ENCODE assay signal across 9 cellular contexts in the genomic region with DNA sequence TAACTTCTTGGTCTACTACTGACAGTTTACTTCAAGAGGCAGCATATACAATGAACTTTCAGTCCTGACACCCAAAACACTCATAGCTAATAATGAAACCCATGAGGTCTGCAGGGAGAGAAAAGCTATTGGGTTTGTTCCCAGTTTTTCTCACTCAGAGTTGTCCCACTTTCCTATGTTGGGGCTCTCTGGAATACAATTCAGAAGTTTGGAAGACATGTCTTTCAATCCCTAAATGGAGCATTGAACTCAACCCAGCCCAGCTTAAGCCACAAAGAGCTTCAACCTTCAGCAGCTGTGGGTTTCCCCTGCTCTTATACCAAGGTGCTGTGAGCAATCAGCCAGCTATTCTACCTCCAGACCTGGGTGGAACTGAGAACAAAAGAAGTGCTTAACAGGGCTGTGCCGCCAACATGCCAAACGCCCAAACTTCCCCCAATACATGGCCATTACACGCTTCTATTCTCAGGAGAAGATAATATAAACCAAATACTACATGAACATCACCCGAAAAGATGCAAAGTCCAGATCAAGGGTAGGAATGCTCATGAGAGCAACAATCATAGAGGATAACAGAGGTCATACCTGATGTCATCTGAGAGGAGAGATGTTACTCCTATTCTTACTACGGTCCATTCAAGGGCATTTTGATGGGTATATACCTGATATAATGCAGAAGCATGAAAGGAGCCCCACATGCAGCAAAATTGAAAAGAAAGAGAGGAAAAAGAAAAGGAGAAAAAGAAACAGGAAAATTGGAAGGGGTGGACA.
DNase-seq lines count a peak whose midpoint lies in the region; ATAC-seq lines count a peak whose summit lies in the region.
"Had no signal": no experiment of that assay in that cellular context is flagged by ENCODE, and none has a peak within 500 bp of the region (broad histone marks: within the 10 kb centered on the region; RNA-seq: fewer than 3 reads in every experiment).

No MANE protein-coding gene starts in this region.

- no CpG with 5 or more reads among the region's 5 CpGs for WGBS in trophoblast cell (ENCODE audit: extremely low coverage, insufficient coverage, insufficient read length)

- H3K4me1 ChIP-seq in trophoblast cell (ENCODE audit: control insufficient read depth in 1 of 2, insufficient read depth in 2 of 2, low read length in 2 of 2), result peaks cover 0 to 4% of the 10 kb centered on the region in 2 experiments
- H3K4me1 ChIP-seq: prostate gland had no signal

- no peak overlapping the region for H4K8ac ChIP-seq in trophoblast cell (ENCODE audit: low read depth, low read length)

- H2AFZ ChIP-seq in trophoblast cell (ENCODE audit: insufficient read depth, low read length, poor library complexity), result no peak overlapping the region

- ATAC-seq in GM18873 (IDR thresholded peaks at IDR 0.05; ENCODE audit: low FRiP score, unreplicated experiment), result peak; percentile 70
- peak; percentile 77 for ATAC-seq in GM21619 (IDR thresholded peaks at IDR 0.05; ENCODE audit: unreplicated experiment)
- ATAC-seq in HG03558 (IDR thresholded peaks at IDR 0.05; ENCODE audit: extremely low read depth, unreplicated experiment), result peak; percentile 81

- H3K79me2 ChIP-seq in trophoblast cell (ENCODE audit: control insufficient read depth, insufficient read depth, low read length, poor library complexity), result no peaks in the 10 kb centered on the region

- H3K18ac ChIP-seq in trophoblast cell (ENCODE audit: low read length), result no peak overlapping the region

- no peak overlapping the region for H3K27ac ChIP-seq in trophoblast cell (ENCODE audit: low read depth, low read length)
- H3K27ac ChIP-seq: prostate gland had no signal

- no peak overlapping the region for H4K12ac ChIP-seq in trophoblast cell (ENCODE audit: low read depth, low read length)

- H3K23ac ChIP-seq in trophoblast cell (ENCODE audit: low read length), result no peak overlapping the region

- H3K9me3 ChIP-seq in trophoblast cell (ENCODE audit: insufficient read depth, low read depth, low read length), result no peaks in the 10 kb centered on the region
- H3K9me3 ChIP-seq: prostate gland had no signal

- no peak overlapping the region for H4K91ac ChIP-seq in trophoblast cell (ENCODE audit: low read depth, low read length)

- H2BK5ac ChIP-seq in trophoblast cell (ENCODE audit: low read depth, low read length, poor library complexity), result no peak overlapping the region

- H3K4me3 ChIP-seq in trophoblast cell (ENCODE audit: low read depth, low read length), result no peak overlapping the region
- H3K4me3 ChIP-seq: prostate gland had no signal

- no peak overlapping the region for H2BK120ac ChIP-seq in trophoblast cell (ENCODE audit: insufficient read depth, low read length, poor library complexity)

- H3K14ac ChIP-seq in trophoblast cell (ENCODE audit: low read length), result no peak overlapping the region

- H3K4me2 ChIP-seq in trophoblast cell (ENCODE audit: low read length), result no peak overlapping the region

- H3K36me3 ChIP-seq in trophoblast cell (ENCODE audit: control insufficient read depth in 1 of 2, insufficient read depth in 2 of 2, low read length in 2 of 2), result no peaks in the 10 kb centered on the region
- H3K36me3 ChIP-seq: prostate gland had no signal

- H3K4ac ChIP-seq in trophoblast cell (ENCODE audit: low read depth, low read length), result no peak overlapping the region

- H3K27me3 ChIP-seq in trophoblast cell (ENCODE audit: insufficient read depth, low read length), result no peaks in the 10 kb centered on the region

- H3K79me1 ChIP-seq in trophoblast cell (ENCODE audit: low read length), result no peaks in the 10 kb centered on the region

- DNase-seq in trophoblast cell (peak; percentile 21 to 36), NCI-H82 (lab: John Stamatoyannopoulos, UW) (no peak), cortex of kidney (lab: John Stamatoyannopoulos, UW) (no peak), cerebellum (ENCODE audit: low spot score) (no peak), hepatic stellate cell (ENCODE audit: low spot score) (no peak)

- no peak overlapping the region for H3K9ac ChIP-seq in trophoblast cell (ENCODE audit: low read length)

- H2AK5ac ChIP-seq in trophoblast cell (ENCODE audit: low read length), result no peak overlapping the region

- no peak overlapping the region for H2BK12ac ChIP-seq in trophoblast cell (ENCODE audit: low read length)

Comparison
In these comparisons a context has a peak if more than half of its experiments do, and no peak if none do; other contexts are left out.
1. DNase-seq: peak in trophoblast cell (2 of 2); none in NCI-H82 (single experiment), cortex of kidney (single experiment), cerebellum (single experiment) and hepatic stellate cell (single experiment).
2. Peak in every context shown above with its lines, with median percentiles within 50 percentile points of each other: ATAC-seq.